ENCODE assay signal across 1 cellular context in the genomic region with DNA sequence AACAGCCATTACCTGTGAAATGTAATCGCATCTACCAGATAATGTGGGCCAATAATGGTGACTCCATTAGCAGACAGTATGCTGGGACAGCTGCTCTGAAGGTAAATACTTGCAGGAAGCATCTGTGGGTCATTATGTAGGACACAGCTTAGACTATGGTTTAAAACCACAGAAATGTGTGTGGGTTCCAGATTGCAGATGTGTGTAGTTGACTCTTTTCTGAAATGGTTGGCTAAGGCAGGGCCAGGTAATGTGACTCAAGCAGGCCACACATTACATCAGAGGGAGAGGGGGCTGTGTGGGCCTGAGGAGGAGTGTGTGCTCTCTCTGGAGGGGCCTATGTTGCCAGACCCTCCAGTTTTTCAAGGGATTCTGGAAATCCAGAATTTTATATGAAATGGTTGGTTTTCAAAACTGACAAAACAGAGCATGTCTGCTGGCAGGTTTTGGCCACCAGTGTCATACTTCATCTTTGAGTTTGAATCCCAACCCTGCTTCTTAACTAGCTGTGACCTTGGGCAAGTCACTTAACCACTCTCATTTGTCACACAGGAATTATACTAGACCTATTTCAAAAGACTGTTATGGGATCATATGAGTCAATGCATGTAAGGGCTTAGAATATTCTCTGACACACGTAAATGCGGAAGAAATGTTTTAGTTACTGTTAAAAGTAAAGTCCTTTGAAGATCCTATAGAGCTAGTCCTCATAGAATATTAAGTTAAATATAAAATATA.
TF ChIP-seq lines count a peak whose summit lies in the region.

No MANE protein-coding gene starts in this region.

TF ChIP-seq in HepG2, 621 proteins besides CTCF, POLR2A, EP300 and RAD21 (continued from another document):
- TF ChIP-seq, protein P1, sequence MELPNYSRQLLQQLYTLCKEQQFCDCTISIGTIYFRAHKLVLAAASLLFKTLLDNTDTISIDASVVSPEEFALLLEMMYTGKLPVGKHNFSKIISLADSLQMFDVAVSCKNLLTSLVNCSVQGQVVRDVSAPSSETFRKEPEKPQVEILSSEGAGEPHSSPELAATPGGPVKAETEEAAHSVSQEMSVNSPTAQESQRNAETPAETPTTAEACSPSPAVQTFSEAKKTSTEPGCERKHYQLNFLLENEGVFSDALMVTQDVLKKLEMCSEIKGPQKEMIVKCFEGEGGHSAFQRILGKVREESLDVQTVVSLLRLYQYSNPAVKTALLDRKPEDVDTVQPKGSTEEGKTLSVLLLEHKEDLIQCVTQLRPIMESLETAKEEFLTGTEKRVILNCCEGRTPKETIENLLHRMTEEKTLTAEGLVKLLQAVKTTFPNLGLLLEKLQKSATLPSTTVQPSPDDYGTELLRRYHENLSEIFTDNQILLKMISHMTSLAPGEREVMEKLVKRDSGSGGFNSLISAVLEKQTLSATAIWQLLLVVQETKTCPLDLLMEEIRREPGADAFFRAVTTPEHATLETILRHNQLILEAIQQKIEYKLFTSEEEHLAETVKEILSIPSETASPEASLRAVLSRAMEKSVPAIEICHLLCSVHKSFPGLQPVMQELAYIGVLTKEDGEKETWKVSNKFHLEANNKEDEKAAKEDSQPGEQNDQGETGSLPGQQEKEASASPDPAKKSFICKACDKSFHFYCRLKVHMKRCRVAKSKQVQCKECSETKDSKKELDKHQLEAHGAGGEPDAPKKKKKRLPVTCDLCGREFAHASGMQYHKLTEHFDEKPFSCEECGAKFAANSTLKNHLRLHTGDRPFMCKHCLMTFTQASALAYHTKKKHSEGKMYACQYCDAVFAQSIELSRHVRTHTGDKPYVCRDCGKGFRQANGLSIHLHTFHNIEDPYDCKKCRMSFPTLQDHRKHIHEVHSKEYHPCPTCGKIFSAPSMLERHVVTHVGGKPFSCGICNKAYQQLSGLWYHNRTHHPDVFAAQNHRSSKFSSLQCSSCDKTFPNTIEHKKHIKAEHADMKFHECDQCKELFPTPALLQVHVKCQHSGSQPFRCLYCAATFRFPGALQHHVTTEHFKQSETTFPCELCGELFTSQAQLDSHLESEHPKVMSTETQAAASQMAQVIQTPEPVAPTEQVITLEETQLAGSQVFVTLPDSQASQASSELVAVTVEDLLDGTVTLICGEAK (IDR thresholded peaks at IDR 0.05), result no peak
- TF ChIP-seq, protein P1 (CRISPR knock-in tag; IDR thresholded peaks at IDR 0.05), result no peak
- no peak for TF ChIP-seq ZNF557 (CRISPR knock-in tag; IDR thresholded peaks at IDR 0.05)
- TF ChIP-seq, protein P2, sequence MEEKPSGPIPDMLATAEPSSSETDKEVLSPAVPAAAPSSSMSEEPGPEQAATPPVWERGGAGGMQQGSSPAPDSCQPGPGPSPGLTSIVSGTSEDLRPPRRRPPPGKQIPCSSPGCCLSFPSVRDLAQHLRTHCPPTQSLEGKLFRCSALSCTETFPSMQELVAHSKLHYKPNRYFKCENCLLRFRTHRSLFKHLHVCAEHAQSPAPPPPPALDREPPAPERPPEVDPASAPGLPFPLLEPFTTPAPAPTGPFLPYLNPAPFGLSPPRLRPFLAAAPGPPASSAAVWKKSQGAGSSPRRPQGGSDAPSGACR (CRISPR knock-in tag; IDR thresholded peaks at IDR 0.05), result no peak
- no peak for TF ChIP-seq ZNF260 (CRISPR knock-in tag; IDR thresholded peaks at IDR 0.05; ENCODE audit: borderline replicate concordance, low read depth)
- TF ChIP-seq MLLT10 (CRISPR knock-in tag; IDR thresholded peaks at IDR 0.05), result no peak
- TF ChIP-seq RBM22 (optimal IDR thresholded peaks at IDR 0.05; ENCODE audit: low read length), result no peak
- no peak for TF ChIP-seq THYN1 (CRISPR knock-in tag; IDR thresholded peaks at IDR 0.05; ENCODE audit: borderline replicate concordance, low read depth)
- no peak for TF ChIP-seq CCDC6 (CRISPR knock-in tag; IDR thresholded peaks at IDR 0.05)
- TF ChIP-seq FOXA3 (CRISPR knock-in tag; IDR thresholded peaks at IDR 0.05), result no peak
